ENCODE assay signal across 1 cellular context in the genomic region with DNA sequence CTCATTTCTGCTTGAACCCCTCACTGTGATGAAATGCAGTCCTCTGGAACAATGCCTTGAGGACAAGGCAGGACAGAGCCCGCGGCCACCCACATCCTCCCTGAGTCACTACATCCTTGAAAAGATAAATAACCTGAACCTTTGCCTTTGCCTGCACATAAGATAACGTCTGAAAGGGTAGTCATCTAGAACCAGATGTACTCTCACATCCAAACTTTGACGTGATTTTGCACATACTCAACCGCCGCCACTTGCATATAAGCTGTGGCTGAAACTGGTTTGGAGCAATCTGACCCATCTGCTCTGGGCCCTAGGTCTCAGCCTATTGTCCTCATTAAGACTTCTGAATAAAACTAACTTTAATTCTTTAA.
TF ChIP-seq lines count a peak whose summit lies in the region.

No MANE protein-coding gene starts in this region.

TF ChIP-seq in GM12878, 131 proteins besides CTCF, POLR2A, EP300 and RAD21 (continued from another document):
- TF ChIP-seq, protein P1, sequence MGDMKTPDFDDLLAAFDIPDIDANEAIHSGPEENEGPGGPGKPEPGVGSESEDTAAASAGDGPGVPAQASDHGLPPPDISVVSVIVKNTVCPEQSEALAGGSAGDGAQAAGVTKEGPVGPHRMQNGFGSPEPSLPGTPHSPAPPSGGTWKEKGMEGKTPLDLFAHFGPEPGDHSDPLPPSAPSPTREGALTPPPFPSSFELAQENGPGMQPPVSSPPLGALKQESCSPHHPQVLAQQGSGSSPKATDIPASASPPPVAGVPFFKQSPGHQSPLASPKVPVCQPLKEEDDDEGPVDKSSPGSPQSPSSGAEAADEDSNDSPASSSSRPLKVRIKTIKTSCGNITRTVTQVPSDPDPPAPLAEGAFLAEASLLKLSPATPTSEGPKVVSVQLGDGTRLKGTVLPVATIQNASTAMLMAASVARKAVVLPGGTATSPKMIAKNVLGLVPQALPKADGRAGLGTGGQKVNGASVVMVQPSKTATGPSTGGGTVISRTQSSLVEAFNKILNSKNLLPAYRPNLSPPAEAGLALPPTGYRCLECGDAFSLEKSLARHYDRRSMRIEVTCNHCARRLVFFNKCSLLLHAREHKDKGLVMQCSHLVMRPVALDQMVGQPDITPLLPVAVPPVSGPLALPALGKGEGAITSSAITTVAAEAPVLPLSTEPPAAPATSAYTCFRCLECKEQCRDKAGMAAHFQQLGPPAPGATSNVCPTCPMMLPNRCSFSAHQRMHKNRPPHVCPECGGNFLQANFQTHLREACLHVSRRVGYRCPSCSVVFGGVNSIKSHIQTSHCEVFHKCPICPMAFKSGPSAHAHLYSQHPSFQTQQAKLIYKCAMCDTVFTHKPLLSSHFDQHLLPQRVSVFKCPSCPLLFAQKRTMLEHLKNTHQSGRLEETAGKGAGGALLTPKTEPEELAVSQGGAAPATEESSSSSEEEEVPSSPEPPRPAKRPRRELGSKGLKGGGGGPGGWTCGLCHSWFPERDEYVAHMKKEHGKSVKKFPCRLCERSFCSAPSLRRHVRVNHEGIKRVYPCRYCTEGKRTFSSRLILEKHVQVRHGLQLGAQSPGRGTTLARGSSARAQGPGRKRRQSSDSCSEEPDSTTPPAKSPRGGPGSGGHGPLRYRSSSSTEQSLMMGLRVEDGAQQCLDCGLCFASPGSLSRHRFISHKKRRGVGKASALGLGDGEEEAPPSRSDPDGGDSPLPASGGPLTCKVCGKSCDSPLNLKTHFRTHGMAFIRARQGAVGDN (IDR thresholded peaks at IDR 0.05), result no peak
- TF ChIP-seq NFXL1 (IDR thresholded peaks at IDR 0.05; ENCODE audit: borderline replicate concordance), result no peak
- TF ChIP-seq, protein P2, sequence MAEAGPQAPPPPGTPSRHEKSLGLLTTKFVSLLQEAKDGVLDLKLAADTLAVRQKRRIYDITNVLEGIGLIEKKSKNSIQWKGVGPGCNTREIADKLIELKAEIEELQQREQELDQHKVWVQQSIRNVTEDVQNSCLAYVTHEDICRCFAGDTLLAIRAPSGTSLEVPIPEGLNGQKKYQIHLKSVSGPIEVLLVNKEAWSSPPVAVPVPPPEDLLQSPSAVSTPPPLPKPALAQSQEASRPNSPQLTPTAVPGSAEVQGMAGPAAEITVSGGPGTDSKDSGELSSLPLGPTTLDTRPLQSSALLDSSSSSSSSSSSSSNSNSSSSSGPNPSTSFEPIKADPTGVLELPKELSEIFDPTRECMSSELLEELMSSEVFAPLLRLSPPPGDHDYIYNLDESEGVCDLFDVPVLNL (IDR thresholded peaks at IDR 0.05; ENCODE audit: low read depth, low read length), result no peak
- no peak for TF ChIP-seq SREBF2 (IDR thresholded peaks at IDR 0.05; ENCODE audit: low read length)
- TF ChIP-seq SMAD5 (IDR thresholded peaks at IDR 0.05; ENCODE audit: low read depth), result no peak
- no peak for TF ChIP-seq MTA2 (IDR thresholded peaks at IDR 0.05; ENCODE audit: low read depth)
- no peak for TF ChIP-seq KLF5 (IDR thresholded peaks at IDR 0.05; ENCODE audit: partially characterized antibody)
- TF ChIP-seq, protein P3, sequence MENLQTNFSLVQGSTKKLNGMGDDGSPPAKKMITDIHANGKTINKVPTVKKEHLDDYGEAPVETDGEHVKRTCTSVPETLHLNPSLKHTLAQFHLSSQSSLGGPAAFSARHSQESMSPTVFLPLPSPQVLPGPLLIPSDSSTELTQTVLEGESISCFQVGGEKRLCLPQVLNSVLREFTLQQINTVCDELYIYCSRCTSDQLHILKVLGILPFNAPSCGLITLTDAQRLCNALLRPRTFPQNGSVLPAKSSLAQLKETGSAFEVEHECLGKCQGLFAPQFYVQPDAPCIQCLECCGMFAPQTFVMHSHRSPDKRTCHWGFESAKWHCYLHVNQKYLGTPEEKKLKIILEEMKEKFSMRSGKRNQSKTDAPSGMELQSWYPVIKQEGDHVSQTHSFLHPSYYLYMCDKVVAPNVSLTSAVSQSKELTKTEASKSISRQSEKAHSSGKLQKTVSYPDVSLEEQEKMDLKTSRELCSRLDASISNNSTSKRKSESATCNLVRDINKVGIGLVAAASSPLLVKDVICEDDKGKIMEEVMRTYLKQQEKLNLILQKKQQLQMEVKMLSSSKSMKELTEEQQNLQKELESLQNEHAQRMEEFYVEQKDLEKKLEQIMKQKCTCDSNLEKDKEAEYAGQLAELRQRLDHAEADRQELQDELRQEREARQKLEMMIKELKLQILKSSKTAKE (IDR thresholded peaks at IDR 0.05; ENCODE audit: low read depth, poor library complexity, severe bottlenecking), result no peak
- no peak for TF ChIP-seq RCOR1 (conservative IDR thresholded peaks at IDR 0.05; ENCODE audit: low read depth, low read length)
- no peak for TF ChIP-seq NBN (IDR thresholded peaks at IDR 0.05)
- no peak for TF ChIP-seq NR2F1 (conservative IDR thresholded peaks at IDR 0.05)
- TF ChIP-seq, protein P4, sequence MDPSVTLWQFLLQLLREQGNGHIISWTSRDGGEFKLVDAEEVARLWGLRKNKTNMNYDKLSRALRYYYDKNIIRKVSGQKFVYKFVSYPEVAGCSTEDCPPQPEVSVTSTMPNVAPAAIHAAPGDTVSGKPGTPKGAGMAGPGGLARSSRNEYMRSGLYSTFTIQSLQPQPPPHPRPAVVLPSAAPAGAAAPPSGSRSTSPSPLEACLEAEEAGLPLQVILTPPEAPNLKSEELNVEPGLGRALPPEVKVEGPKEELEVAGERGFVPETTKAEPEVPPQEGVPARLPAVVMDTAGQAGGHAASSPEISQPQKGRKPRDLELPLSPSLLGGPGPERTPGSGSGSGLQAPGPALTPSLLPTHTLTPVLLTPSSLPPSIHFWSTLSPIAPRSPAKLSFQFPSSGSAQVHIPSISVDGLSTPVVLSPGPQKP (IDR thresholded peaks at IDR 0.05; ENCODE audit: low read depth, low read length), result no peak
- TF ChIP-seq NFIC (IDR thresholded peaks at IDR 0.05; ENCODE audit: low read depth, low read length), result 0 out of 2 replicates have a peak, but pooled peaks have one; percentile 22
- TF ChIP-seq, protein P5, sequence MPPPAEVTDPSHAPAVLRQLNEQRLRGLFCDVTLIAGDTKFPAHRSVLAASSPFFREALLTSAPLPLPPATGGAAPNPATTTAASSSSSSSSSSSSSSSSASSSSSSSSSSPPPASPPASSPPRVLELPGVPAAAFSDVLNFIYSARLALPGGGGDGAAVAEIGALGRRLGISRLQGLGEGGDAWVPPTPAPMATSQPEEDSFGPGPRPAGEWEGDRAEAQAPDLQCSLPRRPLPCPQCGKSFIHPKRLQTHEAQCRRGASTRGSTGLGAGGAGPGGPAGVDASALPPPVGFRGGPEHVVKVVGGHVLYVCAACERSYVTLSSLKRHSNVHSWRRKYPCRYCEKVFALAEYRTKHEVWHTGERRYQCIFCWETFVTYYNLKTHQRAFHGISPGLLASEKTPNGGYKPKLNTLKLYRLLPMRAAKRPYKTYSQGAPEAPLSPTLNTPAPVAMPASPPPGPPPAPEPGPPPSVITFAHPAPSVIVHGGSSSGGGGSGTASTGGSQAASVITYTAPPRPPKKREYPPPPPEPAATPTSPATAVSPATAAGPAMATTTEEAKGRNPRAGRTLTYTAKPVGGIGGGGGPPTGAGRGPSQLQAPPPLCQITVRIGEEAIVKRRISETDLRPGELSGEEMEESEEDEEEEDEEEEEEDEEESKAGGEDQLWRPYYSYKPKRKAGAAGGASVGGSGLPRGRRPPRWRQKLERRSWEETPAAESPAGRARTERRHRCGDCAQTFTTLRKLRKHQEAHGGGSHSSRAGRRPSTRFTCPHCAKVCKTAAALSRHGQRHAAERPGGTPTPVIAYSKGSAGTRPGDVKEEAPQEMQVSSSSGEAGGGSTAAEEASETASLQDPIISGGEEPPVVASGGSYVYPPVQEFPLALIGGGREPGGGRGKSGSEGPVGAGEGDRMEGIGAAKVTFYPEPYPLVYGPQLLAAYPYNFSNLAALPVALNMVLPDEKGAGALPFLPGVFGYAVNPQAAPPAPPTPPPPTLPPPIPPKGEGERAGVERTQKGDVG (CRISPR knock-in tag; IDR thresholded peaks at IDR 0.05), result no peak
- TF ChIP-seq ZNF207 (IDR thresholded peaks at IDR 0.05; ENCODE audit: borderline replicate concordance), result no peak
- no peak for TF ChIP-seq SIX5 (IDR thresholded peaks at IDR 0.05; ENCODE audit: low read depth, low read length, severe bottlenecking)
- TF ChIP-seq RFX5 (IDR thresholded peaks at IDR 0.05; ENCODE audit: low read depth, low read length), result no peak
- no peak for TF ChIP-seq PML (IDR thresholded peaks at IDR 0.05; ENCODE audit: low read length)
- no peak for TF ChIP-seq IKZF1 (conservative IDR thresholded peaks at IDR 0.05)
- TF ChIP-seq, protein P6, sequence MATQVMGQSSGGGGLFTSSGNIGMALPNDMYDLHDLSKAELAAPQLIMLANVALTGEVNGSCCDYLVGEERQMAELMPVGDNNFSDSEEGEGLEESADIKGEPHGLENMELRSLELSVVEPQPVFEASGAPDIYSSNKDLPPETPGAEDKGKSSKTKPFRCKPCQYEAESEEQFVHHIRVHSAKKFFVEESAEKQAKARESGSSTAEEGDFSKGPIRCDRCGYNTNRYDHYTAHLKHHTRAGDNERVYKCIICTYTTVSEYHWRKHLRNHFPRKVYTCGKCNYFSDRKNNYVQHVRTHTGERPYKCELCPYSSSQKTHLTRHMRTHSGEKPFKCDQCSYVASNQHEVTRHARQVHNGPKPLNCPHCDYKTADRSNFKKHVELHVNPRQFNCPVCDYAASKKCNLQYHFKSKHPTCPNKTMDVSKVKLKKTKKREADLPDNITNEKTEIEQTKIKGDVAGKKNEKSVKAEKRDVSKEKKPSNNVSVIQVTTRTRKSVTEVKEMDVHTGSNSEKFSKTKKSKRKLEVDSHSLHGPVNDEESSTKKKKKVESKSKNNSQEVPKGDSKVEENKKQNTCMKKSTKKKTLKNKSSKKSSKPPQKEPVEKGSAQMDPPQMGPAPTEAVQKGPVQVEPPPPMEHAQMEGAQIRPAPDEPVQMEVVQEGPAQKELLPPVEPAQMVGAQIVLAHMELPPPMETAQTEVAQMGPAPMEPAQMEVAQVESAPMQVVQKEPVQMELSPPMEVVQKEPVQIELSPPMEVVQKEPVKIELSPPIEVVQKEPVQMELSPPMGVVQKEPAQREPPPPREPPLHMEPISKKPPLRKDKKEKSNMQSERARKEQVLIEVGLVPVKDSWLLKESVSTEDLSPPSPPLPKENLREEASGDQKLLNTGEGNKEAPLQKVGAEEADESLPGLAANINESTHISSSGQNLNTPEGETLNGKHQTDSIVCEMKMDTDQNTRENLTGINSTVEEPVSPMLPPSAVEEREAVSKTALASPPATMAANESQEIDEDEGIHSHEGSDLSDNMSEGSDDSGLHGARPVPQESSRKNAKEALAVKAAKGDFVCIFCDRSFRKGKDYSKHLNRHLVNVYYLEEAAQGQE (IDR thresholded peaks at IDR 0.05; ENCODE audit: low read depth, low read length), result no peak
- no peak for TF ChIP-seq TAF1 (IDR thresholded peaks at IDR 0.05; ENCODE audit: borderline replicate concordance, low read depth, low read length)
- no peak for TF ChIP-seq FOXM1 (IDR thresholded peaks at IDR 0.05; ENCODE audit: low read depth, low read length)
- no peak for TF ChIP-seq LARP7 (IDR thresholded peaks at IDR 0.05)
- no peak for TF ChIP-seq RELA (IDR thresholded peaks at IDR 0.05; ENCODE audit: borderline replicate concordance, partially characterized antibody)
- peak; percentile 59; the same call in 1 of the 2 replicates for TF ChIP-seq CREM (IDR thresholded peaks at IDR 0.05; ENCODE audit: low read depth)
- TF ChIP-seq JUNB (IDR thresholded peaks at IDR 0.05), result peak; percentile 38; the same call in 1 of the 2 replicates
- TF ChIP-seq TARDBP (IDR thresholded peaks at IDR 0.05; ENCODE audit: borderline replicate concordance), result no peak
- TF ChIP-seq RAD51 (IDR thresholded peaks at IDR 0.05), result no peak
- TF ChIP-seq POU2F2 (IDR thresholded peaks at IDR 0.05; ENCODE audit: borderline replicate concordance, low read depth, low read length), result no peak; the same call in 2 of the 3 replicates
- no peak for TF ChIP-seq EZH2 (IDR thresholded peaks at IDR 0.05; ENCODE audit: borderline replicate concordance, control insufficient read depth, low read depth, low read length)
- TF ChIP-seq, protein P7, sequence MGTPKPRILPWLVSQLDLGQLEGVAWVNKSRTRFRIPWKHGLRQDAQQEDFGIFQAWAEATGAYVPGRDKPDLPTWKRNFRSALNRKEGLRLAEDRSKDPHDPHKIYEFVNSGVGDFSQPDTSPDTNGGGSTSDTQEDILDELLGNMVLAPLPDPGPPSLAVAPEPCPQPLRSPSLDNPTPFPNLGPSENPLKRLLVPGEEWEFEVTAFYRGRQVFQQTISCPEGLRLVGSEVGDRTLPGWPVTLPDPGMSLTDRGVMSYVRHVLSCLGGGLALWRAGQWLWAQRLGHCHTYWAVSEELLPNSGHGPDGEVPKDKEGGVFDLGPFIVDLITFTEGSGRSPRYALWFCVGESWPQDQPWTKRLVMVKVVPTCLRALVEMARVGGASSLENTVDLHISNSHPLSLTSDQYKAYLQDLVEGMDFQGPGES (IDR thresholded peaks at IDR 0.05), result no peak
- TF ChIP-seq HDAC2 (IDR thresholded peaks at IDR 0.05), result no peak
- TF ChIP-seq ZNF217 (IDR thresholded peaks at IDR 0.05), result no peak
- no peak for TF ChIP-seq ETV6 (conservative IDR thresholded peaks at IDR 0.05 in 1 of 2, IDR thresholded peaks at IDR 0.05 in 1 of 2; ENCODE audit: borderline replicate concordance in 1 of 2, low read depth in 1 of 2)
- no peak for TF ChIP-seq WRNIP1 (IDR thresholded peaks at IDR 0.05; ENCODE audit: borderline replicate concordance, low read depth, low read length)
- TF ChIP-seq, protein P8, sequence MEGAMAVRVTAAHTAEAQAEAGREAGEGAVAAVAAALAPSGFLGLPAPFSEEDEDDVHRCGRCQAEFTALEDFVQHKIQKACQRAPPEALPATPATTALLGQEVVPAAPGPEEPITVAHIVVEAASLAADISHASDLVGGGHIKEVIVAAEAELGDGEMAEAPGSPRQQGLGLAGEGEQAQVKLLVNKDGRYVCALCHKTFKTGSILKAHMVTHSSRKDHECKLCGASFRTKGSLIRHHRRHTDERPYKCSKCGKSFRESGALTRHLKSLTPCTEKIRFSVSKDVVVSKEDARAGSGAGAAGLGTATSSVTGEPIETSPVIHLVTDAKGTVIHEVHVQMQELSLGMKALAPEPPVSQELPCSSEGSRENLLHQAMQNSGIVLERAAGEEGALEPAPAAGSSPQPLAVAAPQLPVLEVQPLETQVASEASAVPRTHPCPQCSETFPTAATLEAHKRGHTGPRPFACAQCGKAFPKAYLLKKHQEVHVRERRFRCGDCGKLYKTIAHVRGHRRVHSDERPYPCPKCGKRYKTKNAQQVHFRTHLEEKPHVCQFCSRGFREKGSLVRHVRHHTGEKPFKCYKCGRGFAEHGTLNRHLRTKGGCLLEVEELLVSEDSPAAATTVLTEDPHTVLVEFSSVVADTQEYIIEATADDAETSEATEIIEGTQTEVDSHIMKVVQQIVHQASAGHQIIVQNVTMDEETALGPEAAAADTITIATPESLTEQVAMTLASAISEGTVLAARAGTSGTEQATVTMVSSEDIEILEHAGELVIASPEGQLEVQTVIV (IDR thresholded peaks at IDR 0.05; ENCODE audit: borderline replicate concordance, partially characterized antibody), result no peak
- 0 out of 2 replicates have a peak, but pooled peaks have one; percentile 38 for TF ChIP-seq CREB1 (IDR thresholded peaks at IDR 0.05; ENCODE audit: low read depth)
- no peak for TF ChIP-seq HDGF (IDR thresholded peaks at IDR 0.05)
- no peak for TF ChIP-seq SMAD1 (IDR thresholded peaks at IDR 0.05; ENCODE audit: low read depth, partially characterized antibody)
- TF ChIP-seq TCF3 (IDR thresholded peaks at IDR 0.05; ENCODE audit: borderline replicate concordance, insufficient read depth, low read depth, low read length), result no peak
- TF ChIP-seq EED (IDR thresholded peaks at IDR 0.05; ENCODE audit: low read depth), result peak; percentile 47; the same call in 1 of the 2 replicates
- TF ChIP-seq CEBPB (IDR thresholded peaks at IDR 0.05; ENCODE audit: borderline replicate concordance in 1 of 2, low read depth in 2 of 2, low read length in 2 of 2), result no peak
- no peak for TF ChIP-seq FOS (IDR thresholded peaks at IDR 0.05; ENCODE audit: borderline replicate concordance, extremely low read depth, insufficient read length)
- TF ChIP-seq CBFB (IDR thresholded peaks at IDR 0.05; ENCODE audit: low read depth), result peak; percentile 70; the same call in 1 of the 2 replicates
- TF ChIP-seq PAX5 (IDR thresholded peaks at IDR 0.05; ENCODE audit: borderline replicate concordance, low read depth, low read length), result peak; percentile 70; the same call in 1 of the 2 replicates
